Comparison of ENCODE assay signal across 22 cellular contexts in genomic region chr14:55031190-55031589, GRCh38. TPM values are rescaled to one million over a fixed set of nuclear protein-coding genes. Genes with fewer than 3 reads are reported as not detected.
A peak's percentile ranks its signal among the peaks of the same experiment; 100 is the strongest.
DNase-seq lines count a peak whose midpoint lies in the region; ATAC-seq, FAIRE-seq and TF ChIP-seq lines count a peak whose summit lies in the region.
"Had no signal": no experiment of that assay in that cellular context is flagged by ENCODE, and none has a peak within 500 bp of the region (broad histone marks: within the 10 kb centered on the region; RNA-seq: fewer than 3 reads in every experiment).

No MANE protein-coding gene starts in this region.

- H2AFZ ChIP-seq in OCI-LY7 (ENCODE audit: low read length) (no peak overlapping the region), endothelial cell of umbilical vein (ENCODE audit: low read depth, low read length) (no peak overlapping the region), PC-9 (no peak overlapping the region)

- H3K9me3 ChIP-seq in cardiac muscle cell (ENCODE audit: low read depth) (no peaks in the 10 kb centered on the region), OCI-LY7 (ENCODE audit: low read length) (no peaks in the 10 kb centered on the region), endothelial cell of umbilical vein (replicated peaks; ENCODE audit: control insufficient read depth, insufficient read depth, low read length) (no peaks in the 10 kb centered on the region), upper lobe of right lung (no peaks in the 10 kb centered on the region), PC-9 (ENCODE audit: insufficient read depth, low read depth) (no peaks in the 10 kb centered on the region)
- H3K9me3 ChIP-seq: breast epithelium, HAP-1, pancreas, Peyer's patch, upper lobe of left lung had no signal

- H3K4me3 ChIP-seq in cardiac muscle cell, result no peak overlapping the region
- peak overlapping the region; percentile 81 for H3K4me3 ChIP-seq in OCI-LY7 (ENCODE audit: low read depth, low read length, poor library complexity, severe bottlenecking)
- H3K4me3 ChIP-seq in endothelial cell of umbilical vein (replicated peaks in 1 of 3; ENCODE audit: insufficient read depth in 1 of 3, low read depth in 1 of 3, low read length in 3 of 3), result no peak overlapping the region
- H3K4me3 ChIP-seq in upper lobe of right lung, result no peak overlapping the region
- H3K4me3 ChIP-seq in PC-9, result no peak overlapping the region
- H3K4me3 ChIP-seq: breast epithelium, dorsolateral prefrontal cortex, HAP-1, pancreas, Peyer's patch, upper lobe of left lung had no signal

- no peaks in the 10 kb centered on the region for H3K27me3 ChIP-seq in cardiac muscle cell
- no peaks in the 10 kb centered on the region for H3K27me3 ChIP-seq in endothelial cell of umbilical vein (ENCODE audit: control insufficient read depth in 2 of 2, insufficient read depth in 2 of 2, low read length in 2 of 2)
- H3K27me3 ChIP-seq in upper lobe of right lung, result no peaks in the 10 kb centered on the region
- H3K27me3 ChIP-seq in PC-9 (ENCODE audit: insufficient read depth, low read depth), result no peaks in the 10 kb centered on the region
- H3K27me3 ChIP-seq: breast epithelium, dorsolateral prefrontal cortex, pancreas, Peyer's patch, upper lobe of left lung had no signal

- BruUV-seq in OCI-LY7 (replicated peaks; lab: Mats Ljungman, UMichigan), result no TSS peak
- BruUV-seq in endothelial cell of umbilical vein (replicated peaks; lab: Mats Ljungman, UMichigan), result no TSS peak
- no TSS peak for BruUV-seq in PC-9 (replicated peaks; lab: Mats Ljungman, UMichigan)

- POLR2A ChIA-PET in OCI-LY7 (lab: Charles Lee), result interaction anchor here (1.1 to 3.1 kb wide), 8 partner anchors 11 to 22 kb away, joined by 3 to 19 read pairs (median 4); partner anchors contain the start of gene MAPK1IP1L
- POLR2A ChIA-PET in endothelial cell of umbilical vein (lab: Charles Lee), result no interaction called here
- POLR2A ChIA-PET in PC-9 (lab: Charles Lee; ENCODE audit: unreplicated experiment), result interaction anchor here (0.6 kb wide), 1 partner anchor 44 kb away, joined by 13 read pairs; no protein-coding TSS in a partner anchor

- no peaks in the 10 kb centered on the region; the same call in 1 of the 2 replicates for H3F3A ChIP-seq in PC-9 (ENCODE audit: insufficient read depth, low read depth)

- H3K27ac ChIP-seq in cardiac muscle cell (peak overlapping the region; percentile 32), OCI-LY7 (ENCODE audit: low read depth, low read length, poor library complexity, severe bottlenecking) (no peak overlapping the region), endothelial cell of umbilical vein (ENCODE audit: insufficient read depth, low read depth, low read length) (no peak overlapping the region), upper lobe of right lung (peak overlapping the region; percentile 5), PC-9 (no peak overlapping the region)
- H3K27ac ChIP-seq: breast epithelium, KMS-11, pancreas, Peyer's patch had no signal

- H3K9me2 ChIP-seq in OCI-LY7 (ENCODE audit: insufficient read depth, low read length) (no peaks in the 10 kb centered on the region), PC-9 (ENCODE audit: insufficient read depth) (no peaks in the 10 kb centered on the region)

- no peaks in the 10 kb centered on the region for H3K9me1 ChIP-seq in endothelial cell of umbilical vein (replicated peaks; ENCODE audit: control insufficient read depth, extremely low read depth, insufficient read depth, low read length)

- CTCF ChIA-PET in OCI-LY7 (lab: Charles Lee; ENCODE audit: unreplicated experiment) (no interaction called here), endothelial cell of umbilical vein (lab: Charles Lee) (interaction anchor here (0.5 to 3.1 kb wide), 5 partner anchors 14 to 158 kb away, joined by 3 to 14 read pairs (median 5); partner anchors contain the start of gene MAPK1IP1L), PC-9 (lab: Charles Lee) (no interaction called here)

- dilution Hi-C loops in endothelial cell of umbilical vein (cut with MboI; ENCODE audit: extremely low pct_ligation_motif_present, low sequenced_read_pairs), result no loop called here

- intact Hi-C loops in cardiac septum (cut with DNase I) (no loop called here), OCI-LY7 (cut with micrococcal nuclease; ENCODE audit: unreplicated experiment) (no loop called here), endothelial cell of umbilical vein (cut with micrococcal nuclease) (loop anchor here (1.0 kb wide), 1 partner anchor 14 kb away; no protein-coding TSS in a partner anchor), upper lobe of right lung (cut with DNase I) (no loop called here), PC-9 (cut with micrococcal nuclease; ENCODE audit: unreplicated experiment) (no loop called here)

- H3K9ac ChIP-seq in endothelial cell of umbilical vein (replicated peaks; ENCODE audit: extremely low read depth, insufficient read depth, low read length), result no peak overlapping the region
- H3K9ac ChIP-seq: KMS-11 had no signal

- ATAC-seq in upper lobe of right lung, result no peak
- ATAC-seq: CD8-positive, alpha-beta T cell; pancreas had no signal

- TF ChIP-seq POLR2A in endothelial cell of umbilical vein (IDR thresholded peaks at IDR 0.05; ENCODE audit: low read depth, low read length), result no peak

- H3K4me1 ChIP-seq in cardiac muscle cell (ENCODE audit: low read depth) (peaks cover 27% of the 10 kb centered on the region), OCI-LY7 (ENCODE audit: insufficient read depth, low read length, poor library complexity, severe bottlenecking) (peaks cover 28% of the 10 kb centered on the region), endothelial cell of umbilical vein (ENCODE audit: control insufficient read depth, extremely low read depth, insufficient read depth, low read length) (peaks cover 22% of the 10 kb centered on the region), upper lobe of right lung (peaks cover 30% of the 10 kb centered on the region), PC-9 (replicated peaks; ENCODE audit: insufficient read depth) (peaks cover 18% of the 10 kb centered on the region)
- H3K4me1 ChIP-seq: breast epithelium had no signal

- no peak for FAIRE-seq in endothelial cell of umbilical vein (lab: Jason Lieb, UNC)
- FAIRE-seq: pancreas had no signal

- no peak for TF ChIP-seq CTCF in cardiac muscle cell (IDR thresholded peaks at IDR 0.05; ENCODE audit: low read depth, low read length)
- TF ChIP-seq CTCF in OCI-LY7 (conservative IDR thresholded peaks at IDR 0.05; ENCODE audit: low read length), result no peak
- no peak for TF ChIP-seq CTCF in endothelial cell of umbilical vein (IDR thresholded peaks at IDR 0.05; ENCODE audit: extremely low read depth in 1 of 2, insufficient read depth in 1 of 2, low read depth in 1 of 2, low read length in 2 of 2)
- TF ChIP-seq CTCF in upper lobe of right lung (IDR thresholded peaks at IDR 0.05), result no peak
- TF ChIP-seq CTCF in PC-9 (conservative IDR thresholded peaks at IDR 0.05), result no peak
- TF ChIP-seq CTCF in GM20000 (IDR thresholded peaks at IDR 0.05; ENCODE audit: extremely low read depth, missing control alignments), result no peak

- H3K79me2 ChIP-seq in OCI-LY7 (ENCODE audit: insufficient read depth, low read depth, low read length) (peaks cover 93% of the 10 kb centered on the region), endothelial cell of umbilical vein (ENCODE audit: control insufficient read depth, insufficient read depth, low read length) (peaks cover 69% of the 10 kb centered on the region), PC-9 (ENCODE audit: low read depth) (peaks cover 77% of the 10 kb centered on the region)

- DNase-seq in cardiac muscle cell (ENCODE audit: low read depth in 1 of 2, low spot score in 1 of 2), result peak in 1 of 2 donors; percentile 27
- no peak for DNase-seq in cardiac septum (ENCODE audit: low spot score)
- DNase-seq in OCI-LY7 (ENCODE audit: low spot score), result no peak
- peak; percentile 14 for DNase-seq in endothelial cell of umbilical vein (ENCODE audit: low read depth, low spot score)
- no peak for DNase-seq in upper lobe of right lung
- DNase-seq in SW480 (ENCODE audit: low spot score), result no peak
- no peak for DNase-seq in PC-9
- DNase-seq in GM20000 (ENCODE audit: low spot score), result no peak
- DNase-seq: activated CD4-positive, alpha-beta T cell treated with anti-CD3 and anti-CD28 coated beads, Interleukin-2, amount 10 ng/mL, durations not matched to agents 7 days and 5 days; CD8-positive, alpha-beta T cell; DMS79 treated with DMSO at 0.1 percent for 48 hours; dorsolateral prefrontal cortex; NCI-H1092; NCI-H2081 treated with DMSO at 0.1 percent for 48 hours; NCI-H524 treated with DMSO at 0.1 percent for 48 hours; pancreas; Peyer's patch; stimulated activated CD4-positive, alpha-beta T cell treated with anti-CD3 and anti-CD28 coated beads, Interleukin-2, amount 100 ng/mL, for 24 hours; upper lobe of left lung had no signal

- H3K4me2 ChIP-seq in OCI-LY7 (ENCODE audit: low read length) (peak overlapping the region; percentile 91), endothelial cell of umbilical vein (ENCODE audit: insufficient read depth, low read length) (no peak overlapping the region), PC-9 (no peak overlapping the region)
- H3K4me2 ChIP-seq: KMS-11 had no signal

- H4K20me1 ChIP-seq in OCI-LY7 (ENCODE audit: insufficient read depth, low read length) (peaks cover 21% of the 10 kb centered on the region), endothelial cell of umbilical vein (replicated peaks; ENCODE audit: control insufficient read depth, extremely low read depth, insufficient read depth, low read length) (no peaks in the 10 kb centered on the region), PC-9 (ENCODE audit: insufficient read depth) (peaks cover 9% of the 10 kb centered on the region; the same call in 1 of the 2 replicates)

- H3K36me3 ChIP-seq in cardiac muscle cell (peaks cover 6% of the 10 kb centered on the region), OCI-LY7 (ENCODE audit: insufficient read depth, low read length) (peaks cover 55% of the 10 kb centered on the region), endothelial cell of umbilical vein (ENCODE audit: control insufficient read depth in 2 of 2, extremely low read depth in 1 of 2, insufficient read depth in 2 of 2, low read length in 2 of 2) (peaks cover 0 to 4% of the 10 kb centered on the region in 2 experiments), upper lobe of right lung (peaks cover 13% of the 10 kb centered on the region), PC-9 (ENCODE audit: low read depth) (peaks cover 19% of the 10 kb centered on the region; the same call in 1 of the 2 replicates)
- H3K36me3 ChIP-seq: breast epithelium, pancreas had no signal

RNA-seq across cellular contexts. Expression of gene SOCS4, which starts 4.2 kb away (rescaled TPM):
- 6.0 and 8.5 TPM in 2 replicates for total RNA-seq in cardiac muscle cell
- 6.5 and 8.4 TPM in 2 replicates for polyA plus RNA-seq in cardiac muscle cell
- total RNA-seq in cardiac septum, result 19.8 TPM
- total RNA-seq in OCI-LY7 (2014; rRNA removed; shearing (Covaris generic)), result 18.5 and 23.0 TPM in 2 replicates
- 33.4 and 37.3 TPM in 2 replicates for total RNA-seq in OCI-LY7 (2022)
- total RNA-seq in endothelial cell of umbilical vein, result 26.7 and 28.7 TPM in 2 replicates
- polyA plus RNA-seq in endothelial cell of umbilical vein, result 3.6 and 6.4 TPM in 2 replicates
- polyA plus RNA-seq in endothelial cell of umbilical vein (2011; cell fraction: cytosol; rRNA removed), result 4.8 and 4.9 TPM in 2 replicates
- polyA plus RNA-seq in endothelial cell of umbilical vein (2011; cell fraction: nucleus; rRNA removed), result 5.4 and 9.3 TPM in 2 replicates
- polyA plus RNA-seq in endothelial cell of umbilical vein (2012), result 10.2 and 14.5 TPM in 2 replicates
- polyA minus RNA-seq in endothelial cell of umbilical vein, result 10.9 and 11.7 TPM in 2 replicates
- polyA minus RNA-seq in endothelial cell of umbilical vein (2011; cell fraction: cytosol; rRNA and poly(A)+ RNA removed), result 7.5 TPM
- polyA minus RNA-seq in endothelial cell of umbilical vein (2011; cell fraction: nucleus; rRNA and poly(A)+ RNA removed), result 10.5 and 12.4 TPM in 2 replicates
- 23.8 TPM for total RNA-seq in upper lobe of right lung
- total RNA-seq in PC-9 (2021), result 25.3 and 33.4 TPM in 2 replicates

RNA-seq across cellular contexts. Expression of gene WDHD1, which starts 4.3 kb away (rescaled TPM):
- total RNA-seq in cardiac muscle cell, result 4.9 and 5.4 TPM in 2 replicates
- 7.4 and 8.4 TPM in 2 replicates for polyA plus RNA-seq in cardiac muscle cell
- 1.8 TPM for total RNA-seq in cardiac septum
- 33.5 and 42.6 TPM in 2 replicates for total RNA-seq in OCI-LY7 (2014; rRNA removed; shearing (Covaris generic))
- total RNA-seq in OCI-LY7 (2022), result 56.3 and 60.3 TPM in 2 replicates
- total RNA-seq in endothelial cell of umbilical vein, result 22.5 TPM in 2 replicates
- polyA plus RNA-seq in endothelial cell of umbilical vein, result 2.1 and 3.1 TPM in 2 replicates
- 5.2 and 5.7 TPM in 2 replicates for polyA plus RNA-seq in endothelial cell of umbilical vein (2011; cell fraction: cytosol; rRNA removed)
- polyA plus RNA-seq in endothelial cell of umbilical vein (2011; cell fraction: nucleus; rRNA removed), result 6.8 and 11.1 TPM in 2 replicates
- polyA plus RNA-seq in endothelial cell of umbilical vein (2012), result 8.9 and 15.2 TPM in 2 replicates
- polyA minus RNA-seq in endothelial cell of umbilical vein, result 9.8 and 15.3 TPM in 2 replicates
- 21.0 TPM for polyA minus RNA-seq in endothelial cell of umbilical vein (2011; cell fraction: cytosol; rRNA and poly(A)+ RNA removed)
- polyA minus RNA-seq in endothelial cell of umbilical vein (2011; cell fraction: nucleus; rRNA and poly(A)+ RNA removed), result 11.1 and 15.8 TPM in 2 replicates
- total RNA-seq in upper lobe of right lung, result 3.5 TPM
- 27.9 and 34.3 TPM in 2 replicates for total RNA-seq in PC-9 (2021)

RNA-seq across cellular contexts. Expression of gene MAPK1IP1L, which starts 20.3 kb away (rescaled TPM):
- total RNA-seq in cardiac muscle cell (79.6 and 83.5 TPM in 2 replicates), cardiac septum (75.2 TPM), OCI-LY7 (2022) (92.2 and 94.8 TPM in 2 replicates), endothelial cell of umbilical vein (129 and 139 TPM in 2 replicates), upper lobe of right lung (72.5 TPM), PC-9 (2021) (54.3 and 79.7 TPM in 2 replicates)
- polyA plus RNA-seq in cardiac muscle cell (97.7 and 104 TPM in 2 replicates), endothelial cell of umbilical vein (208 and 244 TPM in 2 replicates)
- 24.6 and 27.9 TPM in 2 replicates for total RNA-seq in OCI-LY7 (2014; rRNA removed; shearing (Covaris generic))
- polyA plus RNA-seq in endothelial cell of umbilical vein (2011; cell fraction: cytosol; rRNA removed), result 140 and 156 TPM in 2 replicates
- 61.1 and 78.5 TPM in 2 replicates for polyA plus RNA-seq in endothelial cell of umbilical vein (2011; cell fraction: nucleus; rRNA removed)
- 56.7 and 94.7 TPM in 2 replicates for polyA plus RNA-seq in endothelial cell of umbilical vein (2012)
- 288 and 322 TPM in 2 replicates for polyA minus RNA-seq in endothelial cell of umbilical vein
- polyA minus RNA-seq in endothelial cell of umbilical vein (2011; cell fraction: cytosol; rRNA and poly(A)+ RNA removed), result 312 TPM
- polyA minus RNA-seq in endothelial cell of umbilical vein (2011; cell fraction: nucleus; rRNA and poly(A)+ RNA removed), result 60.5 and 75.3 TPM in 2 replicates

Comparison
In these comparisons a context has a peak if more than half of its experiments do, and no peak if none do; other contexts are left out.
1. H3K27ac ChIP-seq: peak in cardiac muscle cell (single experiment) and upper lobe of right lung (single experiment); none in OCI-LY7 (single experiment), endothelial cell of umbilical vein (single experiment) and PC-9 (single experiment).